In genomic region chr12:87779016-87779415, GRCh38 we compare ENCODE assay signal across 1 cellular context.
TF ChIP-seq lines count a peak whose summit lies in the region.

No MANE protein-coding gene starts in this region.

TF ChIP-seq in IMR-90, 13 proteins besides CTCF, POLR2A, EP300 and RAD21:
- peak; percentile 77 for TF ChIP-seq CEBPB (IDR thresholded peaks at IDR 0.05; ENCODE audit: low read depth, low read length)
- no peak for TF ChIP-seq NFE2L2 (IDR thresholded peaks at IDR 0.05; ENCODE audit: low read depth, low read length)
